ENCODE assay signal across 8 cellular contexts in the genomic region with DNA sequence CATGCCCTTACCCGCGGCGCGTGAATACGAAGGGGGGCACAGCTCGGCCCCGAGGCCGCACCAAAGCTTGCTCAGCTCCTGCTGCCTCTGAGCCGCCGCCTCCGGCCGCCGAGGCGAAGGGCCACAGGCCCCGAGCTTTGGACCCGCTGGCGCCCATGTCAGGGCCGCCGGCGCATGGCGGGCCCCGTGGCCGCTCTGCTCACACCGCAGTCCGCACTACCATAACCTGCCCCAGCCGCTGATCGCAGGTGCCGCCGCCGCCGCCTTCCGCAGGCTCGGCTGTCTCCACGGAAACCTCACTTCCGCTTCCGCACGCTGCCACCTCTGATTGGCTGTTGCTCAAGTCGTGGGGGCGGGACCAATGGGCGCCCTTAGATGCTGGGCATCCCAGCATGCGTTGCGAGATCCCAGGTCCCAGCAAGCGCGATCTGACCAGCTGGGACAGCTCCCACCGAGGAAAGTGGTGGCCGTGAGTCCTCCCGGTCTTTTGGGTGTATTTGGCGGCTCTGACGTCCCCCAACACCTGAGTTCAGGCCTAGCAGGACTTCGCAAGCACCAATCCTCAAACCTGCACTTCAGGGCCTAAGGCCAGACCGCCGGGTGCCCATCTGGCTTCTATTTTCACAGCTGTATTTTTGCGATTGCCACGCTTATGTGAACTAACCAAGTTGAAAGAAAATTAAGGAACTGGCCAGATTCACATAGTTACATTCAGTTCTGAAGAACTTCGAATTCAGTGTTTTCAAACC. TPM values are rescaled to one million over a fixed set of nuclear protein-coding genes. Genes with fewer than 3 reads are reported as not detected.
DNase-seq lines count a peak whose midpoint lies in the region; ATAC-seq and TF ChIP-seq lines count a peak whose summit lies in the region.

A gene with protein sequence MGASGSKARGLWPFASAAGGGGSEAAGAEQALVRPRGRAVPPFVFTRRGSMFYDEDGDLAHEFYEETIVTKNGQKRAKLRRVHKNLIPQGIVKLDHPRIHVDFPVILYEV (minus strand): TSS at position 281 of the 749 bp plus-strand sequence. CDS start 124 bp downstream, at position 157.

- H3K4me3 ChIP-seq in DOHH2 (ENCODE audit: low read length): peak within 1 kb of the TSS; percentile 91
- H3K4me3 ChIP-seq in GM23338: peak within 1 kb of the TSS; percentile 94
- peak within 1 kb of the TSS; percentile 81 for H3K4me3 ChIP-seq in RWPE2 (ENCODE audit: severe bottlenecking)

- peak within 1 kb of the TSS; percentile 83; the same call in 1 of the 2 replicates for H2AFZ ChIP-seq in GM23338

- H3K9me3 Mint-ChIP-seq in GM23338 (no peaks in the 10 kb centered on the region), nephron (no peaks in the 10 kb centered on the region)
- no peaks in the 10 kb centered on the region for H3K9me3 Mint-ChIP-seq in activated T-helper 2 cell treated with anti-CD3 and anti-CD28 coated beads, Interferon-gamma antibody, Interleukin-2, Interleukin-4, amounts not matched to agents 10 μg/mL and 5 μg/mL and 100 μg/mL, durations not matched to agents 14 hours and 24 hours and 36 hours
- H3K9me3 Mint-ChIP-seq in stimulated activated naive CD8-positive, alpha-beta T cell treated with anti-CD3 and anti-CD28 coated beads, Interleukin-15, Interleukin-2, amounts not matched to agents 100 ng/mL and 50 ng/mL, for 24 hours: no peaks in the 10 kb centered on the region

- H3K27ac ChIP-seq in DOHH2 (ENCODE audit: low read depth, low read length): peak within 1 kb of the TSS; percentile 36
- H3K27ac ChIP-seq in GM23338 (ENCODE audit: low read depth): peak within 1 kb of the TSS; percentile 69
- peak within 1 kb of the TSS; percentile 19 for H3K27ac ChIP-seq in RWPE2 (ENCODE audit: poor library complexity, severe bottlenecking)

- H3K4me2 ChIP-seq in DOHH2 (ENCODE audit: low read length) (peak within 1 kb of the TSS; percentile 72), GM23338 (peak within 1 kb of the TSS; percentile 97)

- no peaks in the 10 kb centered on the region for H3K27me3 ChIP-seq in DOHH2 (ENCODE audit: control insufficient read depth, low read length)
- H3K27me3 ChIP-seq in GM23338 (ENCODE audit: insufficient read depth): no peaks in the 10 kb centered on the region
- no peaks in the 10 kb centered on the region for H3K27me3 ChIP-seq in RWPE2 (ENCODE audit: insufficient read depth, poor library complexity, severe bottlenecking)

- H3K9me3 ChIP-seq in DOHH2 (ENCODE audit: control insufficient read depth, insufficient read depth, low read length) (no peaks in the 10 kb centered on the region), RWPE2 (ENCODE audit: severe bottlenecking) (no peaks in the 10 kb centered on the region)

- peaks cover 13% of the 10 kb centered on the region for H3K27me3 Mint-ChIP-seq in GM23338 (ENCODE audit: insufficient read depth, low read depth, poor library complexity)
- H3K27me3 Mint-ChIP-seq in activated T-helper 2 cell treated with anti-CD3 and anti-CD28 coated beads, Interferon-gamma antibody, Interleukin-2, Interleukin-4, amounts not matched to agents 10 μg/mL and 5 μg/mL and 100 μg/mL, durations not matched to agents 14 hours and 24 hours and 36 hours (ENCODE audit: low read depth): no peaks in the 10 kb centered on the region
- no peaks in the 10 kb centered on the region for H3K27me3 Mint-ChIP-seq in nephron (ENCODE audit: low read depth)
- H3K27me3 Mint-ChIP-seq in stimulated activated naive CD8-positive, alpha-beta T cell treated with anti-CD3 and anti-CD28 coated beads, Interleukin-15, Interleukin-2, amounts not matched to agents 100 ng/mL and 50 ng/mL, for 24 hours: no peaks in the 10 kb centered on the region

- DNase-seq in GM23338 (ENCODE audit: low spot score) (peak; percentile 100), LHCN-M2 (ENCODE audit: low read depth) (peak; percentile 95), RWPE2 (ENCODE audit: low spot score) (peak; percentile 97), fibroblast of peridontal ligament (ENCODE audit: extremely low read depth) (peak; percentile 93)
- DNase-seq in activated T-helper 2 cell treated with anti-CD3 and anti-CD28 coated beads, Interferon-gamma antibody, Interleukin-2, Interleukin-4, amounts not matched to agents 10 μg/mL and 5 μg/mL and 100 μg/mL, durations not matched to agents 14 hours and 24 hours and 36 hours (ENCODE audit: low spot score): peak; percentile 93

- H3K4me1 Mint-ChIP-seq in GM23338 (peaks cover 27% of the 10 kb centered on the region), nephron (peaks cover 19% of the 10 kb centered on the region)
- H3K4me1 Mint-ChIP-seq in activated T-helper 2 cell treated with anti-CD3 and anti-CD28 coated beads, Interferon-gamma antibody, Interleukin-2, Interleukin-4, amounts not matched to agents 10 μg/mL and 5 μg/mL and 100 μg/mL, durations not matched to agents 14 hours and 24 hours and 36 hours (ENCODE audit: low read depth): peaks cover 14% of the 10 kb centered on the region
- H3K4me1 Mint-ChIP-seq in stimulated activated naive CD8-positive, alpha-beta T cell treated with anti-CD3 and anti-CD28 coated beads, Interleukin-15, Interleukin-2, amounts not matched to agents 100 ng/mL and 50 ng/mL, for 24 hours (ENCODE audit: low read depth): peaks cover 33% of the 10 kb centered on the region

- H3F3A ChIP-seq in DOHH2 (ENCODE audit: control insufficient read depth, insufficient read depth) (peaks cover 21% of the 10 kb centered on the region), GM23338 (replicated peaks; ENCODE audit: low read depth) (peaks cover 24% of the 10 kb centered on the region; the same call in 1 of the 2 replicates)

- peaks cover 35% of the 10 kb centered on the region for H3K79me2 ChIP-seq in DOHH2 (ENCODE audit: control insufficient read depth, low read length)
- peaks cover 13% of the 10 kb centered on the region for H3K79me2 ChIP-seq in GM23338 (replicated peaks; ENCODE audit: insufficient read depth)

- no peaks in the 10 kb centered on the region for H3K9me2 ChIP-seq in DOHH2 (replicated peaks; ENCODE audit: control insufficient read depth, low read length)
- H3K9me2 ChIP-seq in GM23338 (ENCODE audit: insufficient read depth): no peaks in the 10 kb centered on the region

- peaks cover 68% of the 10 kb centered on the region for H3K36me3 ChIP-seq in DOHH2 (ENCODE audit: control insufficient read depth, low read length)
- H3K36me3 ChIP-seq in GM23338 (ENCODE audit: insufficient read depth): peaks cover 8% of the 10 kb centered on the region
- peaks cover 56% of the 10 kb centered on the region for H3K36me3 ChIP-seq in RWPE2 (ENCODE audit: low read depth)

- peak within 1 kb of the TSS; percentile 78 for H3K27ac Mint-ChIP-seq in GM23338
- H3K27ac Mint-ChIP-seq in activated T-helper 2 cell treated with anti-CD3 and anti-CD28 coated beads, Interferon-gamma antibody, Interleukin-2, Interleukin-4, amounts not matched to agents 10 μg/mL and 5 μg/mL and 100 μg/mL, durations not matched to agents 14 hours and 24 hours and 36 hours: peak within 1 kb of the TSS; percentile 81
- peak within 1 kb of the TSS; percentile 75 to 97 (median 91) for H3K27ac Mint-ChIP-seq in nephron
- H3K27ac Mint-ChIP-seq in stimulated activated naive CD8-positive, alpha-beta T cell treated with anti-CD3 and anti-CD28 coated beads, Interleukin-15, Interleukin-2, amounts not matched to agents 100 ng/mL and 50 ng/mL, for 24 hours: peak within 1 kb of the TSS; percentile 84

- H3K4me1 ChIP-seq in DOHH2 (ENCODE audit: control insufficient read depth, low read length): peaks cover 23% of the 10 kb centered on the region
- H3K4me1 ChIP-seq in GM23338 (ENCODE audit: insufficient read depth): peaks cover 13% of the 10 kb centered on the region
- no peaks in the 10 kb centered on the region for H3K4me1 ChIP-seq in RWPE2 (ENCODE audit: insufficient read depth, poor library complexity, severe bottlenecking)

- H3K4me3 Mint-ChIP-seq in GM23338: peak within 1 kb of the TSS; percentile 91
- peak within 1 kb of the TSS; percentile 90 for H3K4me3 Mint-ChIP-seq in activated T-helper 2 cell treated with anti-CD3 and anti-CD28 coated beads, Interferon-gamma antibody, Interleukin-2, Interleukin-4, amounts not matched to agents 10 μg/mL and 5 μg/mL and 100 μg/mL, durations not matched to agents 14 hours and 24 hours and 36 hours (ENCODE audit: low read depth)
- H3K4me3 Mint-ChIP-seq in nephron: peak within 1 kb of the TSS; percentile 89 to 99 (median 96)
- H3K4me3 Mint-ChIP-seq in stimulated activated naive CD8-positive, alpha-beta T cell treated with anti-CD3 and anti-CD28 coated beads, Interleukin-15, Interleukin-2, amounts not matched to agents 100 ng/mL and 50 ng/mL, for 24 hours: peak within 1 kb of the TSS; percentile 90

- intact Hi-C loops in activated T-helper 2 cell treated with anti-CD3 and anti-CD28 coated beads, Interferon-gamma antibody, Interleukin-2, Interleukin-4, amounts not matched to agents 10 μg/mL and 5 μg/mL and 100 μg/mL, durations not matched to agents 14 hours and 24 hours and 36 hours (cut with micrococcal nuclease): loop anchor here (1.0 to 2.0 kb wide), 2 partner anchors 9 to 29 kb away; a partner anchor contains a TSS

- H3K36me3 Mint-ChIP-seq in GM23338 (ENCODE audit: low read depth) (peaks cover 40% of the 10 kb centered on the region), nephron (ENCODE audit: low read depth) (peaks cover 15% of the 10 kb centered on the region)
- H3K36me3 Mint-ChIP-seq in activated T-helper 2 cell treated with anti-CD3 and anti-CD28 coated beads, Interferon-gamma antibody, Interleukin-2, Interleukin-4, amounts not matched to agents 10 μg/mL and 5 μg/mL and 100 μg/mL, durations not matched to agents 14 hours and 24 hours and 36 hours (ENCODE audit: low read depth): peaks cover 50% of the 10 kb centered on the region
- H3K36me3 Mint-ChIP-seq in stimulated activated naive CD8-positive, alpha-beta T cell treated with anti-CD3 and anti-CD28 coated beads, Interleukin-15, Interleukin-2, amounts not matched to agents 100 ng/mL and 50 ng/mL, for 24 hours (ENCODE audit: low read depth): peaks cover 28% of the 10 kb centered on the region

- TF ChIP-seq CTCF in DOHH2 (IDR thresholded peaks at IDR 0.05; ENCODE audit: low read depth, low read length, poor library complexity, severe bottlenecking) (no peak), GM23338 (conservative IDR thresholded peaks at IDR 0.05; ENCODE audit: low read depth in 2 of 2) (no peak), RWPE2 (IDR thresholded peaks at IDR 0.05; ENCODE audit: poor library complexity, severe bottlenecking) (no peak), nephron (IDR thresholded peaks at IDR 0.05; ENCODE audit: unreplicated experiment in 3 of 3) (no peak)

- ATAC-seq in GM23338 (peak; percentile 88), RWPE2 (ENCODE audit: low read depth) (peak; percentile 84)

- H4K20me1 ChIP-seq in DOHH2 (ENCODE audit: control insufficient read depth, insufficient read depth, low read depth, low read length) (no peaks in the 10 kb centered on the region), GM23338 (replicated peaks; ENCODE audit: insufficient read depth) (peaks cover 8% of the 10 kb centered on the region; the same call in 1 of the 2 replicates)

RNA-seq across cellular contexts. Expression of the gene that starts here (rescaled TPM):
- total RNA-seq in GM23338 (2014; rRNA removed; shearing (Covaris generic)): 32.2 and 41.6 TPM in 2 replicates
- 71.0 and 81.5 TPM in 2 replicates for polyA plus RNA-seq in GM23338 (2016; fragmentation: Nextera tagmentation; extraction: Ambion mirVana)
- 23.7 and 37.8 TPM in 2 replicates for total RNA-seq in LHCN-M2 (2014; rRNA removed)
- 24.9 TPM for polyA plus RNA-seq in LHCN-M2 (2012)
- total RNA-seq in activated T-helper 2 cell treated with anti-CD3 and anti-CD28 coated beads, Interferon-gamma antibody, Interleukin-2, Interleukin-4, amounts not matched to agents 10 μg/mL and 5 μg/mL and 100 μg/mL, durations not matched to agents 14 hours and 24 hours and 36 hours: 23.7 and 23.9 TPM in 2 replicates

Comparison
In these comparisons a context has a peak if more than half of its experiments do, and no peak if none do; other contexts are left out.
1. Peak in every context shown above with its lines: DNase-seq, ATAC-seq, H3K4me3 ChIP-seq and H3K27ac ChIP-seq.
2. H3K27ac ChIP-seq: peak in every context shown above with its lines; median percentile 69 in GM23338; 36 in DOHH2; 19 in RWPE2.